ENCODE assay signal across 1 cellular context in genomic region chr16:88293097-88293496, GRCh38.
A peak's percentile ranks its signal among the peaks of the same experiment; 100 is the strongest.
TF ChIP-seq lines count a peak whose summit lies in the region.

No MANE protein-coding gene starts in this region.

TF ChIP-seq in K562, 482 proteins besides CTCF, POLR2A, EP300 and RAD21 (continued from another document):
- TF ChIP-seq, protein P1, sequence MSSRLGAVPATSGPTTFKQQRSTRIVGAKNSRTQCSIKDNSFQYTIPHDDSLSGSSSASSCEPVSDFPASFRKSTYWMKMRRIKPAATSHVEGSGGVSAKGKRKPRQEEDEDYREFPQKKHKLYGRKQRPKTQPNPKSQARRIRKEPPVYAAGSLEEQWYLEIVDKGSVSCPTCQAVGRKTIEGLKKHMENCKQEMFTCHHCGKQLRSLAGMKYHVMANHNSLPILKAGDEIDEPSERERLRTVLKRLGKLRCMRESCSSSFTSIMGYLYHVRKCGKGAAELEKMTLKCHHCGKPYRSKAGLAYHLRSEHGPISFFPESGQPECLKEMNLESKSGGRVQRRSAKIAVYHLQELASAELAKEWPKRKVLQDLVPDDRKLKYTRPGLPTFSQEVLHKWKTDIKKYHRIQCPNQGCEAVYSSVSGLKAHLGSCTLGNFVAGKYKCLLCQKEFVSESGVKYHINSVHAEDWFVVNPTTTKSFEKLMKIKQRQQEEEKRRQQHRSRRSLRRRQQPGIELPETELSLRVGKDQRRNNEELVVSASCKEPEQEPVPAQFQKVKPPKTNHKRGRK (tag; IDR thresholded peaks at IDR 0.05): no peak
- TF ChIP-seq L3MBTL2 (IDR thresholded peaks at IDR 0.05): no peak
- 0 out of 2 replicates have a peak, but pooled peaks have one; percentile 46 for TF ChIP-seq MCM3 (IDR thresholded peaks at IDR 0.05)
